Comparison of ENCODE assay signal across 1 cellular context in genomic region chr1:41638086-41639024, GRCh38.
TF ChIP-seq lines count a peak whose summit lies in the region.

No MANE protein-coding gene starts in this region.

TF ChIP-seq in SK-N-SH, 30 proteins besides CTCF, POLR2A, EP300 and RAD21 (continued from another document):
- TF ChIP-seq, protein P1, sequence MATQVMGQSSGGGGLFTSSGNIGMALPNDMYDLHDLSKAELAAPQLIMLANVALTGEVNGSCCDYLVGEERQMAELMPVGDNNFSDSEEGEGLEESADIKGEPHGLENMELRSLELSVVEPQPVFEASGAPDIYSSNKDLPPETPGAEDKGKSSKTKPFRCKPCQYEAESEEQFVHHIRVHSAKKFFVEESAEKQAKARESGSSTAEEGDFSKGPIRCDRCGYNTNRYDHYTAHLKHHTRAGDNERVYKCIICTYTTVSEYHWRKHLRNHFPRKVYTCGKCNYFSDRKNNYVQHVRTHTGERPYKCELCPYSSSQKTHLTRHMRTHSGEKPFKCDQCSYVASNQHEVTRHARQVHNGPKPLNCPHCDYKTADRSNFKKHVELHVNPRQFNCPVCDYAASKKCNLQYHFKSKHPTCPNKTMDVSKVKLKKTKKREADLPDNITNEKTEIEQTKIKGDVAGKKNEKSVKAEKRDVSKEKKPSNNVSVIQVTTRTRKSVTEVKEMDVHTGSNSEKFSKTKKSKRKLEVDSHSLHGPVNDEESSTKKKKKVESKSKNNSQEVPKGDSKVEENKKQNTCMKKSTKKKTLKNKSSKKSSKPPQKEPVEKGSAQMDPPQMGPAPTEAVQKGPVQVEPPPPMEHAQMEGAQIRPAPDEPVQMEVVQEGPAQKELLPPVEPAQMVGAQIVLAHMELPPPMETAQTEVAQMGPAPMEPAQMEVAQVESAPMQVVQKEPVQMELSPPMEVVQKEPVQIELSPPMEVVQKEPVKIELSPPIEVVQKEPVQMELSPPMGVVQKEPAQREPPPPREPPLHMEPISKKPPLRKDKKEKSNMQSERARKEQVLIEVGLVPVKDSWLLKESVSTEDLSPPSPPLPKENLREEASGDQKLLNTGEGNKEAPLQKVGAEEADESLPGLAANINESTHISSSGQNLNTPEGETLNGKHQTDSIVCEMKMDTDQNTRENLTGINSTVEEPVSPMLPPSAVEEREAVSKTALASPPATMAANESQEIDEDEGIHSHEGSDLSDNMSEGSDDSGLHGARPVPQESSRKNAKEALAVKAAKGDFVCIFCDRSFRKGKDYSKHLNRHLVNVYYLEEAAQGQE (IDR thresholded peaks at IDR 0.05; ENCODE audit: low read depth, low read length) = peak; percentile 81
